8 cellular contexts compared by ENCODE assay signal in the genomic region with DNA sequence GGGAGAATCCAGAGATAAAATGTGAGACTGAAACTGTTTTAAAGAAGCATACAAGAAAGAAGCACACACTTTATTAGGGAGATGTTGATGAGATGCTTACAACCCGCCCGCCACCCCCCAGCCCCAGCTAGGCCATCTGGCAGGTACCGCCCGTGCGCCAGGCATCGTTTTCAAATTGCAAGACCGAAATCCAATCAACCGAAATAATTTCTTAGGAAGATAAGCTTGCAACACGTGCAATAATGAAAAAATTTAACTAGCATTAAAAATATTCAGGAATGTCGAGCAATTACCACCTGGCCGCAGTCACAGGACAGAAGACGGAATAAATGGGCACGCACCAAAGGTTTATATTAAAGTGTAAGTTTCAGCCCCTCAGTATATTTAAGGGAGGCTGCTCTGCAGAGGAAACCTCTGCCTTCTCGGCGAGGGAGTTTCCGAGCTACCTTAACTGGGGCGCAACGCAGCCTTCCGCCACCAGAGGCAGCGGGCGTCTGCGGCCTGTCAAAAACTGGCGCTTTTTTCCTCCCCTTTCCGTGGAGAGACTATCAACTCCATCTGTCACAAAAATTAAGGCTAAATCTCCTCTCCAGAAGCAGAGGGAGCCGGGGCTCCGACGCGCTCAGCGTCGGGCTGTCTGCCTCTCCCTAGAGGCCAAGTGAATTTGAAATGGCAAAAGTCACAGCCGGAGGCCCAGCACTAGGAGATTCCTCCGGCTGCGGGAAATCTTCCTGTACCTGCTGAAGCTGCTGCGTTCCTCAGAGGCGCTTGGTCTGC. TPM values are rescaled to one million over a fixed set of nuclear protein-coding genes. Genes with fewer than 3 reads are reported as not detected.
DNase-seq lines count a peak whose midpoint lies in the region; ATAC-seq and FAIRE-seq lines count a peak whose summit lies in the region.

No MANE protein-coding gene starts in this region.

- H3K4me3 ChIP-seq in right cardiac atrium (ENCODE audit: low read length): peak overlapping the region; percentile 95

- peak; percentile 83 for DNase-seq in EL
- peak; percentile 88 for DNase-seq in KBM-7
- DNase-seq in T-cell: peak; percentile 36 to 76 (median 63)
- DNase-seq in amygdala (lab: John Stamatoyannopoulos, UW): peak; percentile 26 to 88 (median 69)
- DNase-seq in right cardiac atrium: peak; percentile 80 to 93 (median 91)
- DNase-seq in putamen (ENCODE audit: low spot score): peak; percentile 89
- DNase-seq in urothelium cell line (ENCODE audit: low spot score): peak; percentile 79

- H3K9me3 ChIP-seq in right cardiac atrium (ENCODE audit: control insufficient read depth, low read length): no peaks in the 10 kb centered on the region

- no peak for FAIRE-seq in urothelium cell line (lab: Jason Lieb, UNC)

- H3K36me3 Mint-ChIP-seq in T-cell: no peaks in the 10 kb centered on the region

- peaks cover 16 to 26% (median 24%) of the 10 kb centered on the region in 3 donors for H3K4me1 Mint-ChIP-seq in T-cell

- POLR2A ChIA-PET in T-cell (lab: Charles Lee): no interaction called here

- peak overlapping the region; percentile 75 for H3K27ac ChIP-seq in right cardiac atrium (ENCODE audit: low read length)

- CTCF ChIA-PET in T-cell (lab: Charles Lee): interaction anchor here (0.6 to 1.2 kb wide), 6 partner anchors 8 to 375 kb away, joined by 3 to 8 read pairs (median 4); no protein-coding TSS in a partner anchor

- no peaks in the 10 kb centered on the region for H3K4me1 ChIP-seq in right cardiac atrium (ENCODE audit: control insufficient read depth, insufficient read depth, low read length)

- ATAC-seq in GM21737 (IDR thresholded peaks at IDR 0.05; ENCODE audit: unreplicated experiment) (peak; percentile 79), T-cell (replicated peaks in 1 of 4) (peak; percentile 58 to 73 (median 64)), right cardiac atrium (peak; percentile 76 to 84)

- WGBS in right cardiac atrium: under 1% methylated on average over 35 of the region's 35 CpGs

- intact Hi-C loops in right cardiac atrium (cut with DNase I): loop anchor here in 2 of 4 donors (5.0 to 10.0 kb wide), 3 partner anchors 314 to 464 kb away; no protein-coding TSS in a partner anchor

- no peaks in the 10 kb centered on the region for H3K27me3 ChIP-seq in right cardiac atrium (ENCODE audit: control insufficient read depth, insufficient read depth)

- H3K4me3 Mint-ChIP-seq in T-cell: peak overlapping the region; percentile 82 to 87 (median 83)

- H3K27me3 Mint-ChIP-seq in T-cell: peaks cover 19 to 29% of the 10 kb centered on the region in 2 donors

- no peaks in the 10 kb centered on the region for H3K9me3 Mint-ChIP-seq in T-cell

- peak overlapping the region; percentile 39 to 63 for H3K27ac Mint-ChIP-seq in T-cell

- in situ Hi-C loops in KBM-7 (cut with MboI; ENCODE audit: low pct_unique_long_range_greater_than_20kb, low sequenced_read_pairs): no loop called here

RNA-seq across cellular contexts. Expression of gene GAS1, which starts 1.0 kb away (rescaled TPM):
- total RNA-seq in T-cell (under 1 TPM in 4 of 5 donors, not detected in 1; 0.32 to 0.82 (median 0.75) TPM), right cardiac atrium (10 to 100 TPM; 17.8 to 44.8 (median 30.6) TPM)
- 16.6 TPM for polyA plus RNA-seq in right cardiac atrium

Comparison
In these comparisons a context has a peak if more than half of its experiments do, and no peak if none do; other contexts are left out.
1. Peak in every context shown above with its lines: DNase-seq, ATAC-seq, H3K4me3 ChIP-seq and H3K27ac ChIP-seq.
2. RNA of gene GAS1, which starts 1.0 kb away (total RNA-seq): 17.8 to 44.8 TPM in right cardiac atrium; 0.32 to 0.82 TPM in T-cell; every median in the first group is over 10 times any median in the second.